ENCODE assay signal across 21 cellular contexts in genomic region chr1:156670359-156670758, GRCh38. TPM values are rescaled to one million over a fixed set of nuclear protein-coding genes. Genes with fewer than 3 reads are reported as not detected.
DNase-seq lines count a peak whose midpoint lies in the region; ATAC-seq and TF ChIP-seq lines count a peak whose summit lies in the region.
"Had no signal": no experiment of that assay in that cellular context is flagged by ENCODE, and none has a peak within 500 bp of the region (broad histone marks: within the 10 kb centered on the region; RNA-seq: fewer than 3 reads in every experiment).

No MANE protein-coding gene starts in this region.

- TF ChIP-seq POLR2A in gastroesophageal sphincter (IDR thresholded peaks at IDR 0.05), result no peak
- TF ChIP-seq POLR2A in tibial nerve (IDR thresholded peaks at IDR 0.05), result no peak

- H3K9ac ChIP-seq in neural progenitor cell, result no peak overlapping the region

- H3K27ac Mint-ChIP-seq in neural progenitor cell, result peak overlapping the region; percentile 69
- H3K27ac Mint-ChIP-seq: dendritic cell treated with granulocyte-macrophage colony-stimulating factor and Interleukin-4, amounts not matched to agents 40 ng/mL and 50 ng/mL, for 4 days had no signal

- H2AFZ ChIP-seq in neural progenitor cell (replicated peaks), result no peak overlapping the region

- H3K79me2 ChIP-seq in neural progenitor cell (ENCODE audit: low read depth), result peaks cover 42% of the 10 kb centered on the region

- POLR2A ChIA-PET in Panc1 (lab: Charles Lee), result interaction anchor here (0.5 to 0.7 kb wide), 2 partner anchors 65 to 1362 kb away, joined by 6 to 12 read pairs; partner anchors contain the start of gene FDPS

- H3K27me3 Mint-ChIP-seq in neural progenitor cell (ENCODE audit: insufficient read depth, low read depth), result peaks cover 37% of the 10 kb centered on the region

- no peak for DNase-seq in Panc1 (ENCODE audit: low read depth, low spot score)
- no peak for DNase-seq in neural progenitor cell (ENCODE audit: low spot score)
- no peak for DNase-seq in tibial nerve (ENCODE audit: low spot score in 2 of 2)
- DNase-seq in substantia nigra (lab: John Stamatoyannopoulos, UW), result no peak
- DNase-seq: activated CD8-positive, alpha-beta memory T cell treated with anti-CD3 and anti-CD28 coated beads, Interleukin-2, amount 50 U/mL, for 48 hours; activated effector memory CD4-positive, alpha-beta T cell treated with anti-CD3 and anti-CD28 coated beads, Interleukin-2, amount 50 U/mL, for 16 hours; CD8-positive, alpha-beta memory T cell; GDM1; KBM-7; NCI-H748 treated with DMSO at 0.1 percent for 48 hours; OCI-M1; SHP77 treated with DMSO at 0.1 percent for 48 hours; stimulated activated CD4-positive, alpha-beta T cell treated with anti-CD3 and anti-CD28 coated beads, Interleukin-4, amount 100 ng/mL, for 4 hours had no signal

- H3F3A ChIP-seq in neural progenitor cell (ENCODE audit: low read depth), result peaks cover 93% of the 10 kb centered on the region

- no peaks in the 10 kb centered on the region for H3K9me3 ChIP-seq in Panc1 (ENCODE audit: control insufficient read depth, insufficient read depth, low read depth, low read length)
- H3K9me3 ChIP-seq in gastroesophageal sphincter, result no peaks in the 10 kb centered on the region
- H3K9me3 ChIP-seq in neural progenitor cell (ENCODE audit: low read depth), result no peaks in the 10 kb centered on the region
- H3K9me3 ChIP-seq in tibial nerve, result no peaks in the 10 kb centered on the region

- ATAC-seq in Panc1 (no peak), gastroesophageal sphincter (no peak), HG03354 (IDR thresholded peaks at IDR 0.05; ENCODE audit: poor library complexity, severe bottlenecking, unreplicated experiment) (no peak), GM18502 (IDR thresholded peaks at IDR 0.05; ENCODE audit: poor library complexity, unreplicated experiment) (no peak)
- ATAC-seq: natural killer cell treated with Interleukin-12 subunit alpha and Interleukin-12 subunit beta and Interleukin-15 and Interleukin-18, amount 100 ng/mL, for 72 hours had no signal

- H3K4me1 ChIP-seq in Panc1 (ENCODE audit: control insufficient read depth, insufficient read depth, low read length) (peaks cover 31% of the 10 kb centered on the region), gastroesophageal sphincter (peaks cover 0 to 81% (median 47%) of the 10 kb centered on the region in 3 donors), neural progenitor cell (peaks cover 73% of the 10 kb centered on the region), tibial nerve (peaks cover 0 to 82% (median 43%) of the 10 kb centered on the region in 4 donors)

- no peaks in the 10 kb centered on the region for H3K36me3 ChIP-seq in Panc1 (ENCODE audit: control insufficient read depth, insufficient read depth, low read length)
- peaks cover 0 to 21% of the 10 kb centered on the region in 2 donors for H3K36me3 ChIP-seq in gastroesophageal sphincter
- peaks cover 18% of the 10 kb centered on the region for H3K36me3 ChIP-seq in neural progenitor cell
- peaks cover 0 to 32% (median 0%) of the 10 kb centered on the region in 3 donors for H3K36me3 ChIP-seq in tibial nerve

- H3K27me3 ChIP-seq in Panc1 (ENCODE audit: control insufficient read depth, insufficient read depth, low read length) (no peaks in the 10 kb centered on the region), gastroesophageal sphincter (peaks cover 9% of the 10 kb centered on the region), neural progenitor cell (no peaks in the 10 kb centered on the region), tibial nerve (no peaks in the 10 kb centered on the region)

- H4K20me1 ChIP-seq in neural progenitor cell (ENCODE audit: low read depth), result peaks cover 78% of the 10 kb centered on the region

- in situ Hi-C loops in Panc1 (cut with HindIII; ENCODE audit: low pct_unique_long_range_greater_than_20kb, low sequenced_read_pairs), result no loop called here

- CTCF ChIA-PET in Panc1 (lab: Charles Lee), result interaction anchor here (1.1 kb wide), 1 partner anchor 19 kb away, joined by 3 read pairs; no protein-coding TSS in a partner anchor

- peaks cover 4% of the 10 kb centered on the region for H3K9me3 Mint-ChIP-seq in neural progenitor cell
- H3K9me3 Mint-ChIP-seq: CD8-positive, alpha-beta memory T cell; dendritic cell treated with granulocyte-macrophage colony-stimulating factor and Interleukin-4, amounts not matched to agents 40 ng/mL and 50 ng/mL, for 4 days; natural killer cell treated with Interleukin-12 subunit alpha and Interleukin-12 subunit beta and Interleukin-15 and Interleukin-18, amount 100 ng/mL, for 72 hours had no signal

- no peak overlapping the region for H3K4me2 ChIP-seq in neural progenitor cell

- H3K36me3 Mint-ChIP-seq in neural progenitor cell, result peaks cover 29% of the 10 kb centered on the region
- H3K36me3 Mint-ChIP-seq: natural killer cell treated with Interleukin-12 subunit alpha and Interleukin-12 subunit beta and Interleukin-15 and Interleukin-18, amount 100 ng/mL, for 72 hours had no signal

- WGBS in gastroesophageal sphincter (ENCODE audit: low coverage in 1 of 2), 2 donors, result 85 to 100% methylated on average over 2 of the region's 6 CpGs
- WGBS in tibial nerve, 2 donors, result 63 to 78% methylated on average over 6 of the region's 6 CpGs

- H3K27ac ChIP-seq in Panc1 (ENCODE audit: low read length) (peak overlapping the region; percentile 39; the same call in 1 of the 2 replicates), gastroesophageal sphincter (peak overlapping the region in 3 of 4 donors; percentile 81 to 87 (median 84)), neural progenitor cell (no peak overlapping the region), tibial nerve (peak overlapping the region in 3 of 4 donors; percentile 11 to 94 (median 84)), substantia nigra (ENCODE audit: low read depth, low read length, poor library complexity, severe bottlenecking) (no peak overlapping the region)

- no TSS peak for BruUV-seq in Panc1 (replicated peaks; lab: Mats Ljungman, UMichigan)

- intact Hi-C loops in Panc1 (cut with micrococcal nuclease; ENCODE audit: unreplicated experiment), result no loop called here

- TF ChIP-seq EP300 in gastroesophageal sphincter (IDR thresholded peaks at IDR 0.05) (no peak), tibial nerve (IDR thresholded peaks at IDR 0.05) (no peak)

- H3K4me3 Mint-ChIP-seq in neural progenitor cell, result no peak overlapping the region
- H3K4me3 Mint-ChIP-seq: CD8-positive, alpha-beta memory T cell; dendritic cell treated with granulocyte-macrophage colony-stimulating factor and Interleukin-4, amounts not matched to agents 40 ng/mL and 50 ng/mL, for 4 days; natural killer cell treated with Interleukin-12 subunit alpha and Interleukin-12 subunit beta and Interleukin-15 and Interleukin-18, amount 100 ng/mL, for 72 hours had no signal

- no peak for TF ChIP-seq CTCF in Panc1 (IDR thresholded peaks at IDR 0.05)
- no peak for TF ChIP-seq CTCF in gastroesophageal sphincter (IDR thresholded peaks at IDR 0.05)
- no peak for TF ChIP-seq CTCF in neural progenitor cell (IDR thresholded peaks at IDR 0.05)
- TF ChIP-seq CTCF in tibial nerve (IDR thresholded peaks at IDR 0.05), result no peak

- peaks cover 91% of the 10 kb centered on the region for H3K4me1 Mint-ChIP-seq in neural progenitor cell
- H3K4me1 Mint-ChIP-seq: CD8-positive, alpha-beta memory T cell had no signal

- no peak overlapping the region for H3K4me3 ChIP-seq in Panc1 (ENCODE audit: low read depth in 2 of 2, low read length in 2 of 2)
- no peak overlapping the region for H3K4me3 ChIP-seq in gastroesophageal sphincter
- no peak overlapping the region for H3K4me3 ChIP-seq in neural progenitor cell
- H3K4me3 ChIP-seq in tibial nerve, result no peak overlapping the region

RNA-seq across cellular contexts. Expression of gene NES, which starts 6.8 kb away (rescaled TPM):
- total RNA-seq in Panc1 (2021; ENCODE audit: unreplicated experiment) (56.3 TPM), gastroesophageal sphincter (10 to 100 TPM; 13.9 to 34.3 (median 23.9) TPM), neural progenitor cell (ENCODE audit: low replicate concordance) (83.8 and 219 TPM in 2 replicates), tibial nerve (10 to 100 TPM; 59.9 to 65.3 (median 63.9) TPM)
- 61.1 TPM for polyA plus RNA-seq in Panc1 (2012; ENCODE audit: insufficient read length)
- total RNA-seq: CD8-positive, alpha-beta memory T cell; natural killer cell treated with Interleukin-12 subunit alpha and Interleukin-12 subunit beta and Interleukin-15 and Interleukin-18, amount 100 ng/mL, for 72 hours had no signal
- polyA plus RNA-seq: CD8-positive, alpha-beta memory T cell had no signal

RNA-seq across cellular contexts. Expression of gene BCAN, which starts 28.4 kb away (rescaled TPM):
- 0.57 TPM for total RNA-seq in Panc1 (2021; ENCODE audit: unreplicated experiment)
- 0.51 TPM for polyA plus RNA-seq in Panc1 (2012; ENCODE audit: insufficient read length)
- total RNA-seq in gastroesophageal sphincter, result 1 to 10 TPM in 2 of 4 donors, under 1 TPM in 1, not detected in 1; 0.50 to 5.0 (median 1.9) TPM
- total RNA-seq in neural progenitor cell (ENCODE audit: low replicate concordance), result 0.46 TPM in 1 of 2 replicates, not detected in the other
- not detected for total RNA-seq in tibial nerve
- total RNA-seq: bronchial epithelial cell; CD8-positive, alpha-beta memory T cell; endothelial cell of umbilical vein; pulmonary artery endothelial cell had no signal
- polyA plus RNA-seq: CD8-positive, alpha-beta memory T cell had no signal

RNA-seq across cellular contexts. Expression of gene CRABP2, which starts 35.0 kb away (rescaled TPM):
- total RNA-seq in Panc1 (2021; ENCODE audit: unreplicated experiment), result 1,115 TPM
- polyA plus RNA-seq in Panc1 (2012; ENCODE audit: insufficient read length), result 1,502 TPM
- 10 to 100 TPM in 1 of 4 donors, 1 to 10 TPM in 2, under 1 TPM in 1; 0.54 to 36.7 (median 6.0) TPM for total RNA-seq in gastroesophageal sphincter
- total RNA-seq in neural progenitor cell (ENCODE audit: low replicate concordance), result 110 and 156 TPM in 2 replicates
- 10 to 100 TPM in 1 of 4 donors, 1 to 10 TPM in 3; 3.5 to 13.2 (median 5.0) TPM for total RNA-seq in tibial nerve
- polyA plus RNA-seq: CD8-positive, alpha-beta memory T cell had no signal

RNA-seq across cellular contexts. Expression of gene HAPLN2, which starts 51.1 kb away (rescaled TPM):
- total RNA-seq in Panc1 (2021; ENCODE audit: unreplicated experiment) (0.21 TPM), gastroesophageal sphincter (1 to 10 TPM in 2 of 4 donors, under 1 TPM in 2; 0.13 to 3.0 (median 1.2) TPM), neural progenitor cell (ENCODE audit: low replicate concordance) (0.65 TPM in 1 of 2 replicates, not detected in the other), tibial nerve (10 to 100 TPM in 2 of 4 donors, 1 to 10 TPM in 2; 1.8 to 20.3 (median 10.6) TPM)
- 0.44 TPM for polyA plus RNA-seq in Panc1 (2012; ENCODE audit: insufficient read length)
- total RNA-seq: CD8-positive, alpha-beta memory T cell; endothelial cell of umbilical vein; natural killer cell treated with Interleukin-12 subunit alpha and Interleukin-12 subunit beta and Interleukin-15 and Interleukin-18, amount 100 ng/mL, for 72 hours; pulmonary artery endothelial cell had no signal
- polyA plus RNA-seq: CD8-positive, alpha-beta memory T cell; endothelial cell of umbilical vein had no signal

RNA-seq across cellular contexts. Expression of gene METTL25B, which starts 57.9 kb away (rescaled TPM):
- total RNA-seq in Panc1 (2021; ENCODE audit: unreplicated experiment), result 32.8 TPM
- polyA plus RNA-seq in Panc1 (2012; ENCODE audit: insufficient read length), result 37.7 TPM
- 10 to 100 TPM in 3 of 4 donors, 1 to 10 TPM in 1; 8.4 to 29.0 (median 17.4) TPM for total RNA-seq in gastroesophageal sphincter
- 21.4 and 26.5 TPM in 2 replicates for total RNA-seq in neural progenitor cell (ENCODE audit: low replicate concordance)
- 10 to 100 TPM; 36.5 to 50.1 (median 46.0) TPM for total RNA-seq in tibial nerve

Comparison
In these comparisons a context has a peak if more than half of its experiments do, and no peak if none do; other contexts are left out.
1. H3K27ac ChIP-seq: peak in Panc1 (single experiment), gastroesophageal sphincter (3 of 4) and tibial nerve (3 of 4); none in neural progenitor cell (single experiment) and substantia nigra (single experiment).